ENCODE assay signal across 15 cellular contexts in genomic region chr13:100176781-100177389, GRCh38.
DNase-seq lines count a peak whose midpoint lies in the region; ATAC-seq and TF ChIP-seq lines count a peak whose summit lies in the region.
"Had no signal": no experiment of that assay in that cellular context is flagged by ENCODE, and none has a peak within 500 bp of the region (broad histone marks: within the 10 kb centered on the region; RNA-seq: fewer than 3 reads in every experiment).

No MANE protein-coding gene starts in this region.

- H3K36me3 Mint-ChIP-seq in T-cell (peaks cover 17% of the 10 kb centered on the region), T-helper 17 cell (ENCODE audit: low read depth) (no peaks in the 10 kb centered on the region)

- no peaks in the 10 kb centered on the region for H3K27me3 Mint-ChIP-seq in T-cell
- no peaks in the 10 kb centered on the region for H3K27me3 Mint-ChIP-seq in T-helper 17 cell
- H3K27me3 Mint-ChIP-seq: naive B cell had no signal

- POLR2A ChIA-PET in T-cell (lab: Charles Lee) = no interaction called here

- no peaks in the 10 kb centered on the region for H3K9me3 ChIP-seq in HUES48 (ENCODE audit: control insufficient read depth, insufficient read depth, low read length)
- H3K9me3 ChIP-seq in T-helper 17 cell (ENCODE audit: control insufficient read depth, low read length, poor library complexity, severe bottlenecking) = no peaks in the 10 kb centered on the region

- H3K27me3 ChIP-seq in HUES48 (ENCODE audit: control insufficient read depth, insufficient read depth, low read length) = no peaks in the 10 kb centered on the region
- H3K27me3 ChIP-seq: dorsolateral prefrontal cortex had no signal

- H3K4me3 Mint-ChIP-seq in T-cell (no peak overlapping the region), T-helper 17 cell (no peak overlapping the region)
- H3K4me3 Mint-ChIP-seq: naive B cell had no signal

- ATAC-seq in T-cell (replicated peaks in 1 of 4) (no peak), T-helper 17 cell (no peak)
- ATAC-seq: activated CD4-positive, CD25-positive, alpha-beta regulatory T cell treated with anti-CD3 and anti-CD28 coated beads, Interleukin-2, amount 50 U/mL, for 24 hours had no signal

- H3K4me1 Mint-ChIP-seq in T-cell = peaks cover 3 to 17% (median 8%) of the 10 kb centered on the region in 3 donors
- H3K4me1 Mint-ChIP-seq in T-helper 17 cell = peaks cover 16% of the 10 kb centered on the region
- H3K4me1 Mint-ChIP-seq: naive B cell had no signal

- peaks cover 43% of the 10 kb centered on the region for H3K4me1 ChIP-seq in HUES48 (ENCODE audit: control insufficient read depth, insufficient read depth, low read length)

- peaks cover 3 to 9% (median 6%) of the 10 kb centered on the region in 3 donors for H3K9me3 Mint-ChIP-seq in T-cell

- no peak overlapping the region for H3K27ac Mint-ChIP-seq in T-cell
- no peak overlapping the region for H3K27ac Mint-ChIP-seq in T-helper 17 cell
- H3K27ac Mint-ChIP-seq: naive B cell had no signal

- no peak overlapping the region for H3K4me3 ChIP-seq in AG10803 (ENCODE audit: low read length)
- H3K4me3 ChIP-seq in HUES48 (ENCODE audit: low read depth, low read length) = peak overlapping the region; percentile 16; the same call in 1 of the 2 replicates
- no peak overlapping the region for H3K4me3 ChIP-seq in fibroblast of the aortic adventitia (ENCODE audit: low read depth, low read length)
- H3K4me3 ChIP-seq: dorsolateral prefrontal cortex had no signal

- H3K27ac ChIP-seq in HUES48 (ENCODE audit: low read depth, low read length) = peak overlapping the region; percentile 89
- H3K27ac ChIP-seq: C4-2B, dorsolateral prefrontal cortex had no signal

- no peak overlapping the region for H3K9ac ChIP-seq in HUES48 (ENCODE audit: low read depth, low read length)

- peak; percentile 18 for DNase-seq in AG10803 (ENCODE audit: low read depth)
- DNase-seq in RPMI7951 (ENCODE audit: low read depth) = peak; percentile 25
- DNase-seq in fibroblast of the aortic adventitia (ENCODE audit: low read depth) = peak; percentile 50
- DNase-seq in T-cell = no peak
- no peak for DNase-seq in H4 (ENCODE audit: low spot score)
- DNase-seq in RPMI8226 = no peak
- DNase-seq in T-helper 17 cell = no peak
- DNase-seq: activated effector memory CD4-positive, alpha-beta T cell treated with anti-CD3 and anti-CD28 coated beads, Interleukin-2, amount 50 U/mL, for 16 hours; dorsolateral prefrontal cortex; naive B cell; stimulated activated CD4-positive, alpha-beta T cell treated with anti-CD3 and anti-CD28 coated beads, Interleukin-15, amount 100 ng/mL, for 24 hours; stimulated activated naive CD4-positive, alpha-beta T cell treated with Interleukin-2 at 50 U/mL for 16 hours had no signal

- H3K36me3 ChIP-seq in HUES48 (ENCODE audit: control insufficient read depth, insufficient read depth, low read length) = 0 out of 2 replicates have a peak, but pooled peaks cover 2% of the 10 kb centered on the region

- CTCF ChIA-PET in T-cell (lab: Charles Lee) = no interaction called here

- TF ChIP-seq CTCF in AG10803 (conservative IDR thresholded peaks at IDR 0.05; ENCODE audit: low read length) (no peak), fibroblast of the aortic adventitia (IDR thresholded peaks at IDR 0.05; ENCODE audit: insufficient read depth, low read length) (no peak)

Comparison
In these comparisons a context has a peak if more than half of its experiments do, and no peak if none do; other contexts are left out.
1. DNase-seq: peak in AG10803 (single experiment), RPMI7951 (single experiment) and fibroblast of the aortic adventitia (single experiment); none in T-cell (0 of 34), H4 (single experiment), RPMI8226 (single experiment) and T-helper 17 cell (0 of 3).